Comparison of ENCODE assay signal across 10 cellular contexts in genomic region chr9:112485574-112485973, GRCh38. TPM values are rescaled to one million over a fixed set of nuclear protein-coding genes. Genes with fewer than 3 reads are reported as not detected.
A peak's percentile ranks its signal among the peaks of the same experiment; 100 is the strongest.
DNase-seq lines count a peak whose midpoint lies in the region; ATAC-seq and TF ChIP-seq lines count a peak whose summit lies in the region.
"Had no signal": no experiment of that assay in that cellular context is flagged by ENCODE, and none has a peak within 500 bp of the region (broad histone marks: within the 10 kb centered on the region; RNA-seq: fewer than 3 reads in every experiment).

No MANE protein-coding gene starts in this region.

- peak overlapping the region; percentile 23 for H3K27ac Mint-ChIP-seq in activated T-helper 1 cell treated with anti-CD3 and anti-CD28 coated beads, Interleukin-12 subunit alpha, Interleukin-12 subunit beta, Interleukin-2, Interleukin-4 antibody, amounts not matched to agents 30 ng/mL and 10 ng/mL and 1 ng/mL, durations not matched to agents 14 hours and 24 hours and 36 hours
- peak overlapping the region; percentile 91 for H3K27ac Mint-ChIP-seq in memory B cell

- no peak for DNase-seq in AG10803 (ENCODE audit: low read depth)
- no peak for DNase-seq in H7
- no peak for DNase-seq in activated T-helper 1 cell treated with anti-CD3 and anti-CD28 coated beads, Interleukin-12 subunit alpha, Interleukin-12 subunit beta, Interleukin-2, Interleukin-4 antibody, amounts not matched to agents 30 ng/mL and 10 ng/mL and 1 ng/mL, durations not matched to agents 14 hours and 24 hours and 36 hours (ENCODE audit: low spot score)
- DNase-seq in memory B cell (ENCODE audit: low spot score in 2 of 2): no peak
- no peak for DNase-seq in middle frontal gyrus (ENCODE audit: extremely low spot score, low spot score)
- no peak for DNase-seq in stimulated activated CD4-positive, alpha-beta T cell treated with anti-CD3 and anti-CD28 coated beads, Interleukin-4, amount 100 ng/mL, for 4 hours
- DNase-seq: DMS 273 treated with DMSO at 0.1 percent for 48 hours, NCI-H2107 had no signal

- H3K4me3 ChIP-seq in AG10803 (ENCODE audit: low read length) (peak overlapping the region; percentile 85; the same call in 1 of the 2 replicates), H7 (ENCODE audit: insufficient read depth, low read depth, low read length) (peak overlapping the region; percentile 92; the same call in 1 of the 2 replicates)

- no peaks in the 10 kb centered on the region for H3K9me3 Mint-ChIP-seq in activated T-helper 1 cell treated with anti-CD3 and anti-CD28 coated beads, Interleukin-12 subunit alpha, Interleukin-12 subunit beta, Interleukin-2, Interleukin-4 antibody, amounts not matched to agents 30 ng/mL and 10 ng/mL and 1 ng/mL, durations not matched to agents 14 hours and 24 hours and 36 hours
- no peaks in the 10 kb centered on the region for H3K9me3 Mint-ChIP-seq in memory B cell

- peak overlapping the region; percentile 89 for H3K4me3 Mint-ChIP-seq in activated T-helper 1 cell treated with anti-CD3 and anti-CD28 coated beads, Interleukin-12 subunit alpha, Interleukin-12 subunit beta, Interleukin-2, Interleukin-4 antibody, amounts not matched to agents 30 ng/mL and 10 ng/mL and 1 ng/mL, durations not matched to agents 14 hours and 24 hours and 36 hours
- H3K4me3 Mint-ChIP-seq in memory B cell: peak overlapping the region; percentile 22

- H3K4me1 Mint-ChIP-seq in activated T-helper 1 cell treated with anti-CD3 and anti-CD28 coated beads, Interleukin-12 subunit alpha, Interleukin-12 subunit beta, Interleukin-2, Interleukin-4 antibody, amounts not matched to agents 30 ng/mL and 10 ng/mL and 1 ng/mL, durations not matched to agents 14 hours and 24 hours and 36 hours (ENCODE audit: low read depth): peaks cover 35% of the 10 kb centered on the region
- H3K4me1 Mint-ChIP-seq in memory B cell: peaks cover 13% of the 10 kb centered on the region

- TF ChIP-seq CTCF in AG10803 (conservative IDR thresholded peaks at IDR 0.05; ENCODE audit: low read length): no peak

- ATAC-seq in memory B cell (ENCODE audit: low read depth): no peak
- no peak for ATAC-seq in GM21786 (IDR thresholded peaks at IDR 0.05; ENCODE audit: unreplicated experiment)
- no peak for ATAC-seq in HG03025 (IDR thresholded peaks at IDR 0.05; ENCODE audit: low FRiP score, unreplicated experiment)

- no peaks in the 10 kb centered on the region for H3K27me3 ChIP-seq in H7 (ENCODE audit: control insufficient read depth, insufficient read depth, low read length)

- peaks cover 2% of the 10 kb centered on the region for H3K27me3 Mint-ChIP-seq in activated T-helper 1 cell treated with anti-CD3 and anti-CD28 coated beads, Interleukin-12 subunit alpha, Interleukin-12 subunit beta, Interleukin-2, Interleukin-4 antibody, amounts not matched to agents 30 ng/mL and 10 ng/mL and 1 ng/mL, durations not matched to agents 14 hours and 24 hours and 36 hours (ENCODE audit: insufficient read depth)
- no peaks in the 10 kb centered on the region for H3K27me3 Mint-ChIP-seq in memory B cell

- intact Hi-C loops in activated T-helper 1 cell treated with anti-CD3 and anti-CD28 coated beads, Interleukin-12 subunit alpha, Interleukin-12 subunit beta, Interleukin-2, Interleukin-4 antibody, amounts not matched to agents 30 ng/mL and 10 ng/mL and 1 ng/mL, durations not matched to agents 14 hours and 24 hours and 36 hours (cut with micrococcal nuclease): loop anchor here (5.0 kb wide), 4 partner anchors 62 to 1003 kb away; partner anchors contain the start of gene ECPAS

- H3K36me3 Mint-ChIP-seq in activated T-helper 1 cell treated with anti-CD3 and anti-CD28 coated beads, Interleukin-12 subunit alpha, Interleukin-12 subunit beta, Interleukin-2, Interleukin-4 antibody, amounts not matched to agents 30 ng/mL and 10 ng/mL and 1 ng/mL, durations not matched to agents 14 hours and 24 hours and 36 hours (ENCODE audit: low read depth): peaks cover 2% of the 10 kb centered on the region
- peaks cover 2% of the 10 kb centered on the region for H3K36me3 Mint-ChIP-seq in memory B cell

- no peaks in the 10 kb centered on the region for H3K36me3 ChIP-seq in H7 (replicated peaks; ENCODE audit: control insufficient read depth, insufficient read depth, low read length)

RNA-seq across cellular contexts. Expression of gene KIAA1958, which starts 1.1 kb away (rescaled TPM):
- 14.2 and 17.6 TPM in 2 replicates for total RNA-seq in H7 (2014; rRNA removed; shearing (Covaris generic))
- 8.2 and 8.6 TPM in 2 replicates for total RNA-seq in activated T-helper 1 cell treated with anti-CD3 and anti-CD28 coated beads, Interleukin-12 subunit alpha, Interleukin-12 subunit beta, Interleukin-2, Interleukin-4 antibody, amounts not matched to agents 30 ng/mL and 10 ng/mL and 1 ng/mL, durations not matched to agents 14 hours and 24 hours and 36 hours
